Comparison of ENCODE assay signal across 14 cellular contexts in the genomic region with DNA sequence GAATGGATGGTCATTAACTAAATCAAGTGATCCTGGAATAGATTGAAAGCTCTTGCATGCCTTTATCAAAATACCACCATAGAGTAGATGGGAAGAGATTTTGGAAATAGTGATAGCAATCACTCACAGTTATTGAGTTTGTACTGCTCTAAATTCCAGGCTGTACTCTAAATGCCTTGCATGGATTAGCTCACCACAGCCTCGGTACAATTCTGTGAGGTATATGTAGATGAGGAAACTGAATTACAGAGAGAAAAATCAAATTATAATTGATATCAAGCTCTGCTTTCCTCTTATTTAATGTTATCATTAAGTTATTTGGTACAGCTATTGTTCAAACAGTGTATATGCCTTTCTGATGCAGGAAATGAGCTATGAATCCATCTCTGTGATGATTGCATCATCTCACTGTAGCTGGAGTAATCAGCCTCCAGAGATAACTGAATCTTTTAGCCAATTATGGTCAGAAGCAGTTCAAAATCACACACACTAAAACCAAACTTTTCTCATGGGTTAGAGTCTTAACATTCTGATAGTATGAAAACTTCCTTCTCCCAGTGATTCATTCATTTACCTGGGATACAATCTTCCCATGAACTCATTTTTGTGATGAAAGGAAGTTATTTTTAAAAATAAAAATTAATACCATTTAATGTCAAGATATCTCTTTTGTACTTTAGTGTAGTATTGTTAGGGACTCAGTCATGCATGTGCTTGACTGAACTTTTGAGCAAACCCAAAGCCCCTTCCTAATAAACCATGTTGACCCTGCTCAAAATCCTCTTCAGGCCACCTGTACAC. TPM values are rescaled to one million over a fixed set of nuclear protein-coding genes. Genes with fewer than 3 reads are reported as not detected.
DNase-seq lines count a peak whose midpoint lies in the region; ATAC-seq and TF ChIP-seq lines count a peak whose summit lies in the region.
"Had no signal": no experiment of that assay in that cellular context is flagged by ENCODE, and none has a peak within 500 bp of the region (broad histone marks: within the 10 kb centered on the region; RNA-seq: fewer than 3 reads in every experiment).

No MANE protein-coding gene starts in this region.

- H3K79me2 ChIP-seq in GM23338 (replicated peaks; ENCODE audit: insufficient read depth) = no peaks in the 10 kb centered on the region

- H3K4me1 Mint-ChIP-seq in GM23338 (peaks cover 19% of the 10 kb centered on the region), Caco-2 (ENCODE audit: low read depth, unreplicated experiment) (no peaks in the 10 kb centered on the region)
- H3K4me1 Mint-ChIP-seq: naive B cell had no signal

- H3K4me3 ChIP-seq in AG04449 (ENCODE audit: low read depth, low read length) = no peak overlapping the region
- no peak overlapping the region for H3K4me3 ChIP-seq in GM23338
- H3K4me3 ChIP-seq in SK-N-MC = peak overlapping the region; percentile 30
- H3K4me3 ChIP-seq in right cardiac atrium (ENCODE audit: low read length) = no peak overlapping the region
- H3K4me3 ChIP-seq in ovary = no peak overlapping the region
- H3K4me3 ChIP-seq in Caco-2 (ENCODE audit: low read depth, low read length) = no peak overlapping the region
- H3K4me3 ChIP-seq: ascending aorta, transverse colon had no signal

- no peaks in the 10 kb centered on the region for H3K9me3 Mint-ChIP-seq in GM23338
- H3K9me3 Mint-ChIP-seq in Caco-2 (ENCODE audit: unreplicated experiment) = no peaks in the 10 kb centered on the region
- H3K9me3 Mint-ChIP-seq: naive B cell had no signal

- no peak overlapping the region for H2AFZ ChIP-seq in GM23338

- CTCF ChIA-PET in AG04449 (lab: Yijun Ruan, JAX) = interaction anchor here (0.9 kb wide), 1 partner anchor 99 kb away, joined by 3 read pairs; no protein-coding TSS in a partner anchor
- CTCF ChIA-PET in Caco-2 (lab: Charles Lee) = no interaction called here

- 36% methylated on average over 1 of the region's 1 CpG for WGBS in right cardiac atrium
- WGBS in ovary, 3 donors = 71 to 87% (median 78%) methylated on average over 1 of the region's 1 CpG

- no peak overlapping the region for H3K27ac ChIP-seq in GM23338 (ENCODE audit: low read depth)
- peak overlapping the region; percentile 76 for H3K27ac ChIP-seq in SK-N-MC
- H3K27ac ChIP-seq in right cardiac atrium (ENCODE audit: low read length) = no peak overlapping the region
- no peak overlapping the region for H3K27ac ChIP-seq in ovary
- H3K27ac ChIP-seq: ascending aorta, transverse colon had no signal

- H3K27me3 Mint-ChIP-seq in GM23338 (ENCODE audit: insufficient read depth, low read depth, poor library complexity) = no peaks in the 10 kb centered on the region
- no peaks in the 10 kb centered on the region for H3K27me3 Mint-ChIP-seq in Caco-2 (ENCODE audit: insufficient read depth, unreplicated experiment)
- H3K27me3 Mint-ChIP-seq: naive B cell had no signal

- no TSS peak for BruUV-seq in Caco-2 (replicated peaks; lab: Mats Ljungman, UMichigan)

- H3K27me3 ChIP-seq in GM23338 (ENCODE audit: insufficient read depth) (no peaks in the 10 kb centered on the region), right cardiac atrium (ENCODE audit: control insufficient read depth, insufficient read depth) (no peaks in the 10 kb centered on the region), ovary (no peaks in the 10 kb centered on the region), Caco-2 (replicated peaks; ENCODE audit: control insufficient read depth, insufficient read depth, low read length) (no peaks in the 10 kb centered on the region)
- H3K27me3 ChIP-seq: ascending aorta, transverse colon had no signal

- H3K9me2 ChIP-seq in GM23338 (ENCODE audit: insufficient read depth) = no peaks in the 10 kb centered on the region

- H3K9me3 ChIP-seq in SK-N-MC (ENCODE audit: low read depth, low read length) (no peaks in the 10 kb centered on the region), right cardiac atrium (ENCODE audit: control insufficient read depth, low read length) (no peaks in the 10 kb centered on the region), ovary (no peaks in the 10 kb centered on the region), Caco-2 (no peaks in the 10 kb centered on the region)
- H3K9me3 ChIP-seq: ascending aorta, transverse colon had no signal

- H3K36me3 Mint-ChIP-seq in GM23338 (ENCODE audit: low read depth) (no peaks in the 10 kb centered on the region), Caco-2 (ENCODE audit: insufficient read depth, unreplicated experiment) (no peaks in the 10 kb centered on the region)
- H3K36me3 Mint-ChIP-seq: naive B cell had no signal

- H3K4me2 ChIP-seq in GM23338 = no peak overlapping the region

- ATAC-seq in GM23338 = no peak
- peak; percentile 42 to 83 for ATAC-seq in right cardiac atrium
- ATAC-seq in HG03520 (IDR thresholded peaks at IDR 0.05; ENCODE audit: unreplicated experiment) = no peak

- no peaks in the 10 kb centered on the region for H3F3A ChIP-seq in GM23338 (replicated peaks; ENCODE audit: low read depth)

- DNase-seq in AG04449 (ENCODE audit: low read depth, low spot score) = peak; percentile 50
- no peak for DNase-seq in GM23338 (ENCODE audit: low spot score)
- peak; percentile 69 for DNase-seq in SK-N-MC (ENCODE audit: low read depth, low spot score)
- no peak for DNase-seq in right cardiac atrium
- no peak for DNase-seq in ovary
- DNase-seq in Caco-2 = no peak
- no peak for DNase-seq in NCI-H2227 treated with DMSO at 0.1 percent for 48 hours (lab: John Stamatoyannopoulos, UW)
- DNase-seq: activated CD4-positive, alpha-beta T cell treated with anti-CD3 and anti-CD28 coated beads, Interleukin-2, amount 50 U/mL, for 1 hour; glutamatergic neuron; naive B cell; stimulated activated CD4-positive, alpha-beta T cell treated with anti-CD3 and anti-CD28 coated beads, Interleukin-4, amount 100 ng/mL, for 4 hours; transverse colon had no signal

- H3K4me3 Mint-ChIP-seq in GM23338 (no peak overlapping the region), Caco-2 (ENCODE audit: unreplicated experiment) (no peak overlapping the region)
- H3K4me3 Mint-ChIP-seq: naive B cell had no signal

- intact Hi-C loops in right cardiac atrium (cut with DNase I) (no loop called here), ovary (cut with DNase I) (no loop called here), Caco-2 (cut with micrococcal nuclease; ENCODE audit: unreplicated experiment) (no loop called here)

- H3K27ac Mint-ChIP-seq in GM23338 = peak overlapping the region; percentile 4; the same call in 1 of the 2 replicates
- no peak overlapping the region for H3K27ac Mint-ChIP-seq in Caco-2 (ENCODE audit: unreplicated experiment)

- TF ChIP-seq CTCF in AG04449 (IDR thresholded peaks at IDR 0.05; ENCODE audit: insufficient read depth, low read length, missing control alignments) = no peak
- TF ChIP-seq CTCF in GM23338 (conservative IDR thresholded peaks at IDR 0.05; ENCODE audit: low read depth in 2 of 2) = no peak
- TF ChIP-seq CTCF in ovary (IDR thresholded peaks at IDR 0.05) = no peak
- TF ChIP-seq CTCF in Caco-2 (IDR thresholded peaks at IDR 0.05; ENCODE audit: insufficient read depth in 1 of 2, low read depth in 1 of 2, low read length in 1 of 2, severe bottlenecking in 1 of 2, unreplicated experiment in 1 of 2) = no peak

- POLR2A ChIA-PET in AG04449 (lab: Yijun Ruan, JAX) (interaction anchor here (1.0 kb wide), 1 partner anchor 90 kb away, joined by 3 read pairs; no protein-coding TSS in a partner anchor), Caco-2 (lab: Charles Lee) (no interaction called here)

- no peak for TF ChIP-seq EP300 in ovary (IDR thresholded peaks at IDR 0.05)

- no peaks in the 10 kb centered on the region for H3K36me3 ChIP-seq in GM23338 (ENCODE audit: insufficient read depth)
- H3K36me3 ChIP-seq in SK-N-MC (ENCODE audit: insufficient read depth, low read length) = no peaks in the 10 kb centered on the region
- no peaks in the 10 kb centered on the region for H3K36me3 ChIP-seq in ovary
- H3K36me3 ChIP-seq in Caco-2 (ENCODE audit: control insufficient read depth, insufficient read depth, low read length) = no peaks in the 10 kb centered on the region
- H3K36me3 ChIP-seq: ascending aorta had no signal

- TF ChIP-seq POLR2A in ovary (IDR thresholded peaks at IDR 0.05) = no peak

- peak overlapping the region; percentile 58 for H3K9ac ChIP-seq in SK-N-MC (ENCODE audit: insufficient read length)

- peaks cover 12% of the 10 kb centered on the region for H3K4me1 ChIP-seq in GM23338 (ENCODE audit: insufficient read depth)
- H3K4me1 ChIP-seq in right cardiac atrium (ENCODE audit: control insufficient read depth, insufficient read depth, low read length) = no peaks in the 10 kb centered on the region
- peaks cover 5% of the 10 kb centered on the region for H3K4me1 ChIP-seq in ovary (ENCODE audit: insufficient read depth)
- no peaks in the 10 kb centered on the region for H3K4me1 ChIP-seq in Caco-2

- no peaks in the 10 kb centered on the region for H4K20me1 ChIP-seq in GM23338 (replicated peaks; ENCODE audit: insufficient read depth)

TF ChIP-seq in GM23338, 12 proteins besides CTCF, POLR2A, EP300 and RAD21 (continues in another document):
- TF ChIP-seq, protein P1, sequence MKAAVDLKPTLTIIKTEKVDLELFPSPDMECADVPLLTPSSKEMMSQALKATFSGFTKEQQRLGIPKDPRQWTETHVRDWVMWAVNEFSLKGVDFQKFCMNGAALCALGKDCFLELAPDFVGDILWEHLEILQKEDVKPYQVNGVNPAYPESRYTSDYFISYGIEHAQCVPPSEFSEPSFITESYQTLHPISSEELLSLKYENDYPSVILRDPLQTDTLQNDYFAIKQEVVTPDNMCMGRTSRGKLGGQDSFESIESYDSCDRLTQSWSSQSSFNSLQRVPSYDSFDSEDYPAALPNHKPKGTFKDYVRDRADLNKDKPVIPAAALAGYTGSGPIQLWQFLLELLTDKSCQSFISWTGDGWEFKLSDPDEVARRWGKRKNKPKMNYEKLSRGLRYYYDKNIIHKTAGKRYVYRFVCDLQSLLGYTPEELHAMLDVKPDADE (IDR thresholded peaks at IDR 0.05) = no peak
- TF ChIP-seq POLR2AphosphoS5 (IDR thresholded peaks at IDR 0.05; ENCODE audit: low read depth) = no peak
- no peak for TF ChIP-seq EZH2phosphoT487 (IDR thresholded peaks at IDR 0.05; ENCODE audit: unreplicated experiment)

RNA-seq across cellular contexts. Expression of a gene that starts 52.1 kb away (rescaled TPM):
- 4.0 and 6.2 TPM in 2 replicates for total RNA-seq in GM23338 (2014; rRNA removed; shearing (Covaris generic))
- polyA plus RNA-seq in GM23338 (2016; fragmentation: Nextera tagmentation; extraction: Ambion mirVana) (1.5 and 1.7 TPM in 2 replicates), right cardiac atrium (4.4 TPM), ovary (10 to 100 TPM in 1 of 2 donors, 1 to 10 TPM in 1; 5.8 to 11.4 TPM)
- total RNA-seq in right cardiac atrium (10 to 100 TPM; 12.2 to 23.6 (median 17.6) TPM), ovary (10 to 100 TPM; 26.0 to 40.4 (median 35.8) TPM), Caco-2 (2022) (0.09 and 0.39 TPM in 2 replicates)

Comparison
In these comparisons a context has a peak if more than half of its experiments do, and no peak if none do; other contexts are left out.
1. DNase-seq: peak in AG04449 (single experiment) and SK-N-MC (single experiment); none in GM23338 (single experiment), right cardiac atrium (0 of 3), ovary (0 of 5), Caco-2 (0 of 2) and NCI-H2227 treated with DMSO at 0.1 percent for 48 hours (single experiment).
2. ATAC-seq: peak in right cardiac atrium (2 of 2); none in GM23338 (single experiment) and HG03520 (single experiment).